ENCODE assay signal across 1 cellular context in the genomic region with DNA sequence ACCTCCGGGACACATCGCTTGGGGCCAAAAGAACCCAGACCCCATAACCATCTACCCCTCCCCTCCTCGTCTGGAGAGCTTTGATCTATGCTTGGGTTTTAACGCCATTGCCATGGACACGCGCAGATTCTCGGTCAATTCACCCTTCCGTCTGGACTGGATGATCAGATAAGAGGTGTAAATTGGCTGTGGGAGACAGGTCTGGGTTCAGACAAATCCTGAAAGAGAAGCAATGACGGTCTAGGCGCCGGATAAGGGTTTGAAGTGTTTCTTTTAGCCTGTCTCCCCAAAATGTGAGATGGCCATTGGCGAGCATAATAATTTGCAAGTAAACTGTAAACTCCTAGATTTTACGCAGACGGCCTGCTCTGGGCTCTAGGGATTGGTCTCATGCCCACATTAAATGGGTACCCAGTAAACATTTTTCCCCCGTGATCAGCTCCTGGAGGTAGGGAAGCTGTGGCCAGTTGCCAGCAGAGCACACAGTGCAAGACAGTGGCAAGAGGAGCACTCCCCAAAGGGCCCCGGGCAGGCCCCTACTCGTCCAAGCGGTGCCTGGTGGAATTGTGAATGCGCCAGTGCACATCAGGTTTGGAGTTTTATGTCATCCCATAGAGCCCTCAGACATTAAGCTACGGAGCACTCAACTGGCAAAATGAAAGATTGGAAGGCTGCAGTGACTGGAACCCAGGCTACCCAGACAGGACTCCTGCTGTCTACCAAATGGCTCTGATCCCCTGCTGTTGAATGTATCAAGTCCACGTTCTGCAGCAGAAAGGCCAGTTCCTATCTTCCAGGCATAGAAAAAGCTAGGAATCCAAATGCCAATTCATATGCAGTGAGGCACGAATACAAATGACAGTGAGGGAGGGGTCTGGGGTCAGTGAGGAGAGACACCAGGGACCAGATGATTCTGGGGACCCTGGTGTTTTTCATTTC.
TF ChIP-seq lines count a peak whose summit lies in the region.

No MANE protein-coding gene starts in this region.

TF ChIP-seq in GM23338, 12 proteins besides CTCF, POLR2A, EP300 and RAD21 (continued from another document):
- TF ChIP-seq, protein P1, sequence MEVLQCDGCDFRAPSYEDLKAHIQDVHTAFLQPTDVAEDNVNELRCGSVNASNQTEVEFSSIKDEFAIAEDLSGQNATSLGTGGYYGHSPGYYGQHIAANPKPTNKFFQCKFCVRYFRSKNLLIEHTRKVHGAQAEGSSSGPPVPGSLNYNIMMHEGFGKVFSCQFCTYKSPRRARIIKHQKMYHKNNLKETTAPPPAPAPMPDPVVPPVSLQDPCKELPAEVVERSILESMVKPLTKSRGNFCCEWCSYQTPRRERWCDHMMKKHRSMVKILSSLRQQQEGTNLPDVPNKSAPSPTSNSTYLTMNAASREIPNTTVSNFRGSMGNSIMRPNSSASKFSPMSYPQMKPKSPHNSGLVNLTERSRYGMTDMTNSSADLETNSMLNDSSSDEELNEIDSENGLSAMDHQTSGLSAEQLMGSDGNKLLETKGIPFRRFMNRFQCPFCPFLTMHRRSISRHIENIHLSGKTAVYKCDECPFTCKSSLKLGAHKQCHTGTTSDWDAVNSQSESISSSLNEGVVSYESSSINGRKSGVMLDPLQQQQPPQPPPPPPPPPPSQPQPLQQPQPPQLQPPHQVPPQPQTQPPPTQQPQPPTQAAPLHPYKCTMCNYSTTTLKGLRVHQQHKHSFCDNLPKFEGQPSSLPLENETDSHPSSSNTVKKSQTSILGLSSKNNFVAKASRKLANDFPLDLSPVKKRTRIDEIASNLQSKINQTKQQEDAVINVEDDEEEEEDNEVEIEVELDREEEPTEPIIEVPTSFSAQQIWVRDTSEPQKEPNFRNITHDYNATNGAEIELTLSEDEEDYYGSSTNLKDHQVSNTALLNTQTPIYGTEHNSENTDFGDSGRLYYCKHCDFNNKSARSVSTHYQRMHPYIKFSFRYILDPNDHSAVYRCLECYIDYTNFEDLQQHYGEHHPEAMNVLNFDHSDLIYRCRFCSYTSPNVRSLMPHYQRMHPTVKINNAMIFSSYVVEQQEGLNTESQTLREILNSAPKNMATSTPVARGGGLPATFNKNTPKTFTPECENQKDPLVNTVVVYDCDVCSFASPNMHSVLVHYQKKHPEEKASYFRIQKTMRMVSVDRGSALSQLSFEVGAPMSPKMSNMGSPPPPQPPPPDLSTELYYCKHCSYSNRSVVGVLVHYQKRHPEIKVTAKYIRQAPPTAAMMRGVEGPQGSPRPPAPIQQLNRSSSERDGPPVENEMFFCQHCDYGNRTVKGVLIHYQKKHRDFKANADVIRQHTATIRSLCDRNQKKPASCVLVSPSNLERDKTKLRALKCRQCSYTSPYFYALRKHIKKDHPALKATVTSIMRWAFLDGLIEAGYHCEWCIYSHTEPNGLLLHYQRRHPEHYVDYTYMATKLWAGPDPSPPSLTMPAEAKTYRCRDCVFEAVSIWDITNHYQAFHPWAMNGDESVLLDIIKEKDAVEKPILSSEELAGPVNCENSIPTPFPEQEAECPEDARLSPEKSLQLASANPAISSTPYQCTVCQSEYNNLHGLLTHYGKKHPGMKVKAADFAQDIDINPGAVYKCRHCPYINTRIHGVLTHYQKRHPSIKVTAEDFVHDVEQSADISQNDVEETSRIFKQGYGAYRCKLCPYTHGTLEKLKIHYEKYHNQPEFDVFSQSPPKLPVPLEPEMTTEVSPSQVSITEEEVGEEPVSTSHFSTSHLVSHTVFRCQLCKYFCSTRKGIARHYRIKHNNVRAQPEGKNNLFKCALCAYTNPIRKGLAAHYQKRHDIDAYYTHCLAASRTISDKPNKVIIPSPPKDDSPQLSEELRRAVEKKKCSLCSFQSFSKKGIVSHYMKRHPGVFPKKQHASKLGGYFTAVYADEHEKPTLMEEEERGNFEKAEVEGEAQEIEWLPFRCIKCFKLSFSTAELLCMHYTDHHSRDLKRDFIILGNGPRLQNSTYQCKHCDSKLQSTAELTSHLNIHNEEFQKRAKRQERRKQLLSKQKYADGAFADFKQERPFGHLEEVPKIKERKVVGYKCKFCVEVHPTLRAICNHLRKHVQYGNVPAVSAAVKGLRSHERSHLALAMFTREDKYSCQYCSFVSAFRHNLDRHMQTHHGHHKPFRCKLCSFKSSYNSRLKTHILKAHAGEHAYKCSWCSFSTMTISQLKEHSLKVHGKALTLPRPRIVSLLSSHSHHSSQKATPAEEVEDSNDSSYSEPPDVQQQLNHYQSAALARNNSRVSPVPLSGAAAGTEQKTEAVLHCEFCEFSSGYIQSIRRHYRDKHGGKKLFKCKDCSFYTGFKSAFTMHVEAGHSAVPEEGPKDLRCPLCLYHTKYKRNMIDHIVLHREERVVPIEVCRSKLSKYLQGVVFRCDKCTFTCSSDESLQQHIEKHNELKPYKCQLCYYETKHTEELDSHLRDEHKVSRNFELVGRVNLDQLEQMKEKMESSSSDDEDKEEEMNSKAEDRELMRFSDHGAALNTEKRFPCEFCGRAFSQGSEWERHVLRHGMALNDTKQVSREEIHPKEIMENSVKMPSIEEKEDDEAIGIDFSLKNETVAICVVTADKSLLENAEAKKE (CRISPR knock-in tag; IDR thresholded peaks at IDR 0.05): no peak
- TF ChIP-seq, protein P2, sequence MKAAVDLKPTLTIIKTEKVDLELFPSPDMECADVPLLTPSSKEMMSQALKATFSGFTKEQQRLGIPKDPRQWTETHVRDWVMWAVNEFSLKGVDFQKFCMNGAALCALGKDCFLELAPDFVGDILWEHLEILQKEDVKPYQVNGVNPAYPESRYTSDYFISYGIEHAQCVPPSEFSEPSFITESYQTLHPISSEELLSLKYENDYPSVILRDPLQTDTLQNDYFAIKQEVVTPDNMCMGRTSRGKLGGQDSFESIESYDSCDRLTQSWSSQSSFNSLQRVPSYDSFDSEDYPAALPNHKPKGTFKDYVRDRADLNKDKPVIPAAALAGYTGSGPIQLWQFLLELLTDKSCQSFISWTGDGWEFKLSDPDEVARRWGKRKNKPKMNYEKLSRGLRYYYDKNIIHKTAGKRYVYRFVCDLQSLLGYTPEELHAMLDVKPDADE (IDR thresholded peaks at IDR 0.05): no peak; the same call in 1 of the 2 replicates
- TF ChIP-seq JUNB (IDR thresholded peaks at IDR 0.05; ENCODE audit: unreplicated experiment) (no peak), STAT1 (IDR thresholded peaks at IDR 0.05; ENCODE audit: unreplicated experiment) (no peak), EZH2phosphoT487 (IDR thresholded peaks at IDR 0.05; ENCODE audit: unreplicated experiment) (no peak), NANOG (IDR thresholded peaks at IDR 0.05; ENCODE audit: borderline replicate concordance) (no peak), EZH2 (IDR thresholded peaks at IDR 0.05; ENCODE audit: low read depth, unreplicated experiment) (no peak), ZNF331 (CRISPR knock-in tag; IDR thresholded peaks at IDR 0.05; ENCODE audit: low read depth) (no peak), ZNF114 (CRISPR knock-in tag; IDR thresholded peaks at IDR 0.05) (no peak)
- TF ChIP-seq, protein P3, sequence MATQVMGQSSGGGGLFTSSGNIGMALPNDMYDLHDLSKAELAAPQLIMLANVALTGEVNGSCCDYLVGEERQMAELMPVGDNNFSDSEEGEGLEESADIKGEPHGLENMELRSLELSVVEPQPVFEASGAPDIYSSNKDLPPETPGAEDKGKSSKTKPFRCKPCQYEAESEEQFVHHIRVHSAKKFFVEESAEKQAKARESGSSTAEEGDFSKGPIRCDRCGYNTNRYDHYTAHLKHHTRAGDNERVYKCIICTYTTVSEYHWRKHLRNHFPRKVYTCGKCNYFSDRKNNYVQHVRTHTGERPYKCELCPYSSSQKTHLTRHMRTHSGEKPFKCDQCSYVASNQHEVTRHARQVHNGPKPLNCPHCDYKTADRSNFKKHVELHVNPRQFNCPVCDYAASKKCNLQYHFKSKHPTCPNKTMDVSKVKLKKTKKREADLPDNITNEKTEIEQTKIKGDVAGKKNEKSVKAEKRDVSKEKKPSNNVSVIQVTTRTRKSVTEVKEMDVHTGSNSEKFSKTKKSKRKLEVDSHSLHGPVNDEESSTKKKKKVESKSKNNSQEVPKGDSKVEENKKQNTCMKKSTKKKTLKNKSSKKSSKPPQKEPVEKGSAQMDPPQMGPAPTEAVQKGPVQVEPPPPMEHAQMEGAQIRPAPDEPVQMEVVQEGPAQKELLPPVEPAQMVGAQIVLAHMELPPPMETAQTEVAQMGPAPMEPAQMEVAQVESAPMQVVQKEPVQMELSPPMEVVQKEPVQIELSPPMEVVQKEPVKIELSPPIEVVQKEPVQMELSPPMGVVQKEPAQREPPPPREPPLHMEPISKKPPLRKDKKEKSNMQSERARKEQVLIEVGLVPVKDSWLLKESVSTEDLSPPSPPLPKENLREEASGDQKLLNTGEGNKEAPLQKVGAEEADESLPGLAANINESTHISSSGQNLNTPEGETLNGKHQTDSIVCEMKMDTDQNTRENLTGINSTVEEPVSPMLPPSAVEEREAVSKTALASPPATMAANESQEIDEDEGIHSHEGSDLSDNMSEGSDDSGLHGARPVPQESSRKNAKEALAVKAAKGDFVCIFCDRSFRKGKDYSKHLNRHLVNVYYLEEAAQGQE (IDR thresholded peaks at IDR 0.05; ENCODE audit: unreplicated experiment): no peak
